In the genomic region with DNA sequence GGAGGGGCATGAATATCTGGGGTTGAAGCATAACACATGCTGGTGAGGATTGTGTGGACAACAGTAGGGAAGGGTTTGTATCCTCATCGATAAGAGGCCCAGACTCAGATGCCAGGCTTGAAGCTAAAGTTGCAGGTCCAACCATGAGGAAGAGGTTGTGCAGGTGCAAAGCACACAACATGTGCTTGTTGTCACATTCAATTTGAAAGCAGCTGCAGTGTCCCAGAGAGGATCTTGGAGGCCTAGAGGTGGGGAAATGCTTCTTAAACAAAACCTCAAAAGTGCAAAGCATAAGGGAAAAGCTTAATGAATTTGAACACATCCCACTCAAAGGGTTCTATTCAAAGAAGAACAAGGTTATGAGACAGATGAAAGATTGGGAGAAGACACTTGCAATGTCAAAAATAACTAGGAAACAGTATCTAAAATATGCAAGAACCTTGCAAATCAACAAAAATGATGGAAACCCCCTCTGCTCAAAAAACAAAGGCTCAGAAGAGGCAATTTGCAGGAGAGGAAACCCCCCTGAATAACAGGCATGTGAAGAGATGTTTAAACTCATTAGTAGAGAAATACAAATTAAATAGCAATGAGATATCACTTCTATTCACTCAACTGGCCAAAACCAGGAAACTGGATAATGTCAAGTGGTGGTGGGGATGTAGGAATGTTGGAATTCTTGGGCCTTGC, we compare ENCODE assay signal across 20 cellular contexts.
DNase-seq lines count a peak whose midpoint lies in the region; ATAC-seq and TF ChIP-seq lines count a peak whose summit lies in the region.
"Had no signal": no experiment of that assay in that cellular context is flagged by ENCODE, and none has a peak within 500 bp of the region (broad histone marks: within the 10 kb centered on the region; RNA-seq: fewer than 3 reads in every experiment).

No MANE protein-coding gene starts in this region.

- H3K9me2 ChIP-seq in Loucy (replicated peaks; ENCODE audit: low read depth, low read length), result no peaks in the 10 kb centered on the region

- H4K20me1 ChIP-seq in Loucy (ENCODE audit: insufficient read depth, low read length, poor library complexity, severe bottlenecking), result no peaks in the 10 kb centered on the region
- no peaks in the 10 kb centered on the region for H4K20me1 ChIP-seq in mammary epithelial cell (ENCODE audit: insufficient read depth, low read length)

- H3K79me2 ChIP-seq in Loucy (ENCODE audit: insufficient read depth, low read length), result no peaks in the 10 kb centered on the region
- no peaks in the 10 kb centered on the region for H3K79me2 ChIP-seq in mammary epithelial cell (ENCODE audit: insufficient read depth, low read length)

- peaks cover 13% of the 10 kb centered on the region for H3F3A ChIP-seq in Loucy (ENCODE audit: low read depth)

- ATAC-seq in activated CD4-positive, alpha-beta T cell treated with anti-CD3 and anti-CD28 coated beads for 36 hours, result peak; percentile 39
- peak; percentile 43 for ATAC-seq in stimulated activated memory B cell treated with anti-CD40 and anti-IgM and Interleukin-4, amounts not matched to agents 10 μg/mL and 1 μg/mL and 100 μg/mL, for 72 hours
- ATAC-seq: activated T-cell treated with anti-CD3 and anti-CD28 coated beads, Interleukin-2, amount 50 U/mL, for 4 hours; Right ventricle myocardium inferior had no signal

- H3K4me2 ChIP-seq in Loucy (ENCODE audit: low read depth, low read length, poor library complexity, severe bottlenecking) (peak overlapping the region; percentile 95), mammary epithelial cell (ENCODE audit: insufficient read depth, low read depth, low read length) (peak overlapping the region; percentile 71)

- H3K9ac ChIP-seq in Loucy (ENCODE audit: low read depth, low read length, poor library complexity, severe bottlenecking) (peak overlapping the region; percentile 71), mammary epithelial cell (ENCODE audit: insufficient read depth, low read length) (no peak overlapping the region)

- H3K4me3 ChIP-seq in Loucy (ENCODE audit: low read length, poor library complexity, severe bottlenecking), result peak overlapping the region; percentile 68
- H3K4me3 ChIP-seq in mammary epithelial cell (replicated peaks in 1 of 3; ENCODE audit: insufficient read depth in 1 of 3, low read depth in 2 of 3, low read length in 3 of 3), result no peak overlapping the region
- H3K4me3 ChIP-seq: dorsolateral prefrontal cortex, left lung, skin epidermis had no signal

- intact Hi-C loops in activated CD4-positive, alpha-beta T cell treated with anti-CD3 and anti-CD28 coated beads for 36 hours (cut with DNase I, micrococcal nuclease), result no loop called here
- intact Hi-C loops in mammary epithelial cell (cut with micrococcal nuclease), result no loop called here

- no TSS peak for BruUV-seq in mammary epithelial cell (replicated peaks; lab: Mats Ljungman, UMichigan)

- TF ChIP-seq CTCF in Loucy (conservative IDR thresholded peaks at IDR 0.05; ENCODE audit: low read length), result no peak
- TF ChIP-seq CTCF in mammary epithelial cell (conservative IDR thresholded peaks at IDR 0.05 in 1 of 2, IDR thresholded peaks at IDR 0.05 in 1 of 2; ENCODE audit: extremely low read depth in 1 of 2, insufficient read depth in 1 of 2, low read depth in 1 of 2, low read length in 2 of 2), result no peak

- CTCF ChIA-PET in activated CD4-positive, alpha-beta T cell treated with anti-CD3 and anti-CD28 coated beads for 36 hours (lab: Charles Lee), result interaction anchor here (0.6 to 5.3 kb wide), 5 partner anchors 12 to 356 kb away, joined by 3 to 47 read pairs (median 3); no protein-coding TSS in a partner anchor
- CTCF ChIA-PET in mammary epithelial cell (lab: Charles Lee; ENCODE audit: low non-redundant PET), result no interaction called here

- H3K4me1 ChIP-seq in Loucy (ENCODE audit: insufficient read depth, low read length, poor library complexity, severe bottlenecking), result peaks cover 60% of the 10 kb centered on the region
- peaks cover 29% of the 10 kb centered on the region for H3K4me1 ChIP-seq in mammary epithelial cell (ENCODE audit: insufficient read depth, low read length)

- DNase-seq in activated CD4-positive, alpha-beta T cell treated with anti-CD3 and anti-CD28 coated beads for 36 hours, result no peak
- no peak for DNase-seq in activated CD4-positive, alpha-beta T cell treated with anti-CD3 and anti-CD28 coated beads for 48 hours
- no peak for DNase-seq in mammary epithelial cell
- DNase-seq in NCI-H187 (lab: John Stamatoyannopoulos, UW), result no peak
- DNase-seq in SW 1271 (lab: John Stamatoyannopoulos, UW), result no peak
- DNase-seq in NCI-H2171 treated with DMSO at 0.1 percent for 48 hours (lab: John Stamatoyannopoulos, UW), result no peak
- DNase-seq: activated CD4-positive, alpha-beta T cell treated with anti-CD3 and anti-CD28 coated beads for 4 hours; activated T-cell treated with anti-CD3 and anti-CD28 coated beads, Interleukin-2, amount 50 U/mL, for 4 hours; dorsolateral prefrontal cortex; left lung; NCI-H1436 treated with DMSO at 0.1 percent for 48 hours; NCI-H2227 treated with DMSO at 0.1 percent for 48 hours; posterior cingulate gyrus; stimulated activated CD4-positive, alpha-beta T cell treated with anti-CD3 and anti-CD28 coated beads, Interleukin-4, amount 100 ng/mL, for 4 hours; stimulated activated CD8-positive, alpha-beta memory T cell treated with anti-CD3 and anti-CD28 coated beads, Interleukin-4, amount 100 ng/mL, for 48 hours had no signal

- peaks cover 32% of the 10 kb centered on the region for H3K4me1 Mint-ChIP-seq in activated CD4-positive, alpha-beta T cell treated with anti-CD3 and anti-CD28 coated beads for 36 hours
- peaks cover 41% of the 10 kb centered on the region for H3K4me1 Mint-ChIP-seq in stimulated activated memory B cell treated with anti-CD40 and anti-IgM and Interleukin-4, amounts not matched to agents 10 μg/mL and 1 μg/mL and 100 μg/mL, for 72 hours

- no peaks in the 10 kb centered on the region for H3K36me3 Mint-ChIP-seq in activated CD4-positive, alpha-beta T cell treated with anti-CD3 and anti-CD28 coated beads for 36 hours (ENCODE audit: low read depth)
- no peaks in the 10 kb centered on the region for H3K36me3 Mint-ChIP-seq in stimulated activated memory B cell treated with anti-CD40 and anti-IgM and Interleukin-4, amounts not matched to agents 10 μg/mL and 1 μg/mL and 100 μg/mL, for 72 hours
- H3K36me3 Mint-ChIP-seq: CD4-positive, CD25-positive, alpha-beta regulatory T cell had no signal

- no peaks in the 10 kb centered on the region for H3K36me3 ChIP-seq in Loucy (ENCODE audit: insufficient read depth, low read length)
- no peaks in the 10 kb centered on the region for H3K36me3 ChIP-seq in mammary epithelial cell (ENCODE audit: insufficient read depth, low read length)
- H3K36me3 ChIP-seq: left lung had no signal

- peak overlapping the region; percentile 0 for H3K4me3 Mint-ChIP-seq in activated CD4-positive, alpha-beta T cell treated with anti-CD3 and anti-CD28 coated beads for 36 hours
- no peak overlapping the region for H3K4me3 Mint-ChIP-seq in stimulated activated memory B cell treated with anti-CD40 and anti-IgM and Interleukin-4, amounts not matched to agents 10 μg/mL and 1 μg/mL and 100 μg/mL, for 72 hours

- H3K9me3 ChIP-seq in Loucy (ENCODE audit: insufficient read depth, low read depth, low read length) (no peaks in the 10 kb centered on the region), mammary epithelial cell (replicated peaks; ENCODE audit: insufficient read depth, low read length) (no peaks in the 10 kb centered on the region)
- H3K9me3 ChIP-seq: left lung had no signal

- H3K27ac ChIP-seq in mammary epithelial cell (ENCODE audit: insufficient read depth, low read depth, low read length), result no peak overlapping the region
- H3K27ac ChIP-seq: dorsolateral prefrontal cortex, left lung had no signal

- H3K27me3 Mint-ChIP-seq in activated CD4-positive, alpha-beta T cell treated with anti-CD3 and anti-CD28 coated beads for 36 hours, result no peaks in the 10 kb centered on the region
- H3K27me3 Mint-ChIP-seq in stimulated activated memory B cell treated with anti-CD40 and anti-IgM and Interleukin-4, amounts not matched to agents 10 μg/mL and 1 μg/mL and 100 μg/mL, for 72 hours, result peaks cover 21% of the 10 kb centered on the region
- H3K27me3 Mint-ChIP-seq: CD4-positive, CD25-positive, alpha-beta regulatory T cell had no signal

- peak overlapping the region; percentile 28 for H3K27ac Mint-ChIP-seq in activated CD4-positive, alpha-beta T cell treated with anti-CD3 and anti-CD28 coated beads for 36 hours
- H3K27ac Mint-ChIP-seq in stimulated activated memory B cell treated with anti-CD40 and anti-IgM and Interleukin-4, amounts not matched to agents 10 μg/mL and 1 μg/mL and 100 μg/mL, for 72 hours, result no peak overlapping the region

- H2AFZ ChIP-seq in Loucy (ENCODE audit: low read length) (no peak overlapping the region), mammary epithelial cell (ENCODE audit: low read depth, low read length) (peak overlapping the region; percentile 95)

- H3K9me3 Mint-ChIP-seq in activated CD4-positive, alpha-beta T cell treated with anti-CD3 and anti-CD28 coated beads for 36 hours (ENCODE audit: low read depth), result no peaks in the 10 kb centered on the region
- no peaks in the 10 kb centered on the region for H3K9me3 Mint-ChIP-seq in stimulated activated memory B cell treated with anti-CD40 and anti-IgM and Interleukin-4, amounts not matched to agents 10 μg/mL and 1 μg/mL and 100 μg/mL, for 72 hours
- H3K9me3 Mint-ChIP-seq: activated T-cell treated with anti-CD3 and anti-CD28 coated beads, Interleukin-2, amount 50 U/mL, for 4 hours; CD4-positive, CD25-positive, alpha-beta regulatory T cell had no signal

- in situ Hi-C loops in mammary epithelial cell (cut with MboI; ENCODE audit: low sequenced_read_pairs in 2 of 2), result no loop called here

- dilution Hi-C loops in mammary epithelial cell (cut with HindIII; ENCODE audit: low sequenced_read_pairs), result no loop called here

- 54% methylated on average over 1 of the region's 1 CpG for WGBS in mammary epithelial cell (ENCODE audit: low coverage, missing lambda C conversion rate)

- POLR2A ChIA-PET in activated CD4-positive, alpha-beta T cell treated with anti-CD3 and anti-CD28 coated beads for 36 hours (lab: Charles Lee), result no interaction called here

- H3K27me3 ChIP-seq in Loucy (ENCODE audit: insufficient read depth, low read length, poor library complexity, severe bottlenecking) (no peaks in the 10 kb centered on the region), mammary epithelial cell (ENCODE audit: insufficient read depth, low read length) (no peaks in the 10 kb centered on the region)
- H3K27me3 ChIP-seq: dorsolateral prefrontal cortex had no signal
